ENCODE assay signal across 1 cellular context in genomic region chr2:112814278-112814677, GRCh38.
TF ChIP-seq lines count a peak whose summit lies in the region.

No MANE protein-coding gene starts in this region.

TF ChIP-seq in IMR-90, 13 proteins besides CTCF, POLR2A, EP300 and RAD21:
- no peak for TF ChIP-seq RCOR1 (IDR thresholded peaks at IDR 0.05; ENCODE audit: insufficient replicate concordance, low read length)
- no peak for TF ChIP-seq CEBPB (IDR thresholded peaks at IDR 0.05; ENCODE audit: low read depth, low read length)
- TF ChIP-seq ELK1 (IDR thresholded peaks at IDR 0.05; ENCODE audit: borderline replicate concordance, low read depth, low read length), result no peak
- no peak for TF ChIP-seq CHD1 (IDR thresholded peaks at IDR 0.05; ENCODE audit: low read depth, low read length)
- no peak; the same call in 1 of the 2 replicates for TF ChIP-seq BHLHE40 (IDR thresholded peaks at IDR 0.05; ENCODE audit: low read depth, low read length)
- no peak for TF ChIP-seq MXI1 (IDR thresholded peaks at IDR 0.05; ENCODE audit: borderline replicate concordance, low read depth, low read length)
- TF ChIP-seq USF2 (IDR thresholded peaks at IDR 0.05; ENCODE audit: low read depth, low read length), result no peak
- no peak for TF ChIP-seq SMC3 (IDR thresholded peaks at IDR 0.05; ENCODE audit: low read depth, low read length)
- TF ChIP-seq MAFK (IDR thresholded peaks at IDR 0.05; ENCODE audit: low read depth, low read length), result no peak
- TF ChIP-seq RFX5 (IDR thresholded peaks at IDR 0.05; ENCODE audit: low read depth, low read length), result no peak
